ENCODE assay signal across 13 cellular contexts in genomic region chr15:76533995-76534394, GRCh38.
"Had no signal": no experiment of that assay in that cellular context is flagged by ENCODE, and none has a peak within 500 bp of the region (broad histone marks: within the 10 kb centered on the region; RNA-seq: fewer than 3 reads in every experiment).

No MANE protein-coding gene starts in this region.

- FAIRE-seq: urothelium cell line had no signal

- H3K4me3 ChIP-seq: psoas muscle had no signal

- DNase-seq: activated CD4-positive, alpha-beta memory T cell treated with anti-CD3 and anti-CD28 coated beads, Interleukin-2, amount 10 ng/mL, durations not matched to agents 7 days and 5 days; activated CD4-positive, alpha-beta T cell treated with anti-CD3 and anti-CD28 coated beads for 4 hours; activated naive CD4-positive, alpha-beta T cell treated with anti-CD3 and anti-CD28 coated beads, Interleukin-2, amount 10 ng/mL, durations not matched to agents 7 days and 5 days; activated T-cell treated with anti-CD3 and anti-CD28 coated beads, Interleukin-2, amount 50 U/mL, for 24 hours; erythroblast; glutamatergic neuron; kidney glomerular epithelial cell; psoas muscle; stimulated activated CD4-positive, alpha-beta T cell treated with anti-CD3 and anti-CD28 coated beads, Interleukin-1b, Interleukin-23, amount 100 ng/mL, for 48 hours; T-helper 2 cell had no signal

- ATAC-seq: psoas muscle, sciatic nerve, WTC11 had no signal

- H3K9me3 ChIP-seq: psoas muscle had no signal

- H3K27ac ChIP-seq: psoas muscle had no signal

- H3K4me1 ChIP-seq: psoas muscle had no signal
